ENCODE assay signal across 8 cellular contexts in the genomic region with DNA sequence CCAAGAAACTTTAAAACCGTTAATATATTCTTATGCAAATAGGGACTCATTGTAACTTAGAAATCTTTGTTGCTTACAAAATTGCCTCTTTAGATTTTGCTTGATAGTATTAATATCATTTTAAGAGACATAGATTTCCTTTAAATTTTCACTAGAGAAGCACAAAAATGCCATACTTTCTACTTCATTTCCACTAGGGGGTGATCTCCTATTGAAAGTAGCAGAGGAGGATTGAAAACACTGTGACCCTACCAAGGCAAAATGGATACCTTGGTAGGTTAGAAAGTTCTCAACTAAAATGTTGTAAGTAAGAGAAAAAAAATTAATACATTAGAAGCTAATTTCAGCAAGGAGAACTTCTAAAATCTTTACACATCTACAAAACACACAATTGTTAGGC.
DNase-seq lines count a peak whose midpoint lies in the region; ATAC-seq and TF ChIP-seq lines count a peak whose summit lies in the region.

No MANE protein-coding gene starts in this region.

- DNase-seq in COLO829 (ENCODE audit: low spot score): peak; percentile 4
- DNase-seq in SKM-1 (lab: John Stamatoyannopoulos, UW; ENCODE audit: unreplicated experiment): peak; percentile 41
- DNase-seq in glutamatergic neuron: no peak
- no peak for DNase-seq in stimulated activated naive CD4-positive, alpha-beta T cell treated with Interleukin-2 at 50 U/mL for 16 hours (lab: John Stamatoyannopoulos, UW)
- DNase-seq in NK-92 (lab: John Stamatoyannopoulos, UW; ENCODE audit: unreplicated experiment): no peak
- DNase-seq in stimulated activated CD8-positive, alpha-beta memory T cell treated with anti-CD3 and anti-CD28 coated beads, Interleukin-4, amount 100 ng/mL, for 48 hours: no peak

- peaks cover 2% of the 10 kb centered on the region for H3K9me3 Mint-ChIP-seq in glutamatergic neuron (ENCODE audit: unreplicated experiment)

- H3K27ac Mint-ChIP-seq in glutamatergic neuron (ENCODE audit: unreplicated experiment): no peak overlapping the region

- no peak overlapping the region for H3K4me3 Mint-ChIP-seq in glutamatergic neuron (ENCODE audit: unreplicated experiment)

- no peaks in the 10 kb centered on the region for H3K36me3 Mint-ChIP-seq in glutamatergic neuron (ENCODE audit: unreplicated experiment)

- ATAC-seq in GM19023 (IDR thresholded peaks at IDR 0.05; ENCODE audit: unreplicated experiment) (peak; percentile 64), HG03432 (IDR thresholded peaks at IDR 0.05; ENCODE audit: unreplicated experiment) (peak; percentile 55)

- no peaks in the 10 kb centered on the region for H3K27me3 Mint-ChIP-seq in glutamatergic neuron (ENCODE audit: unreplicated experiment)

- peak; percentile 67 for TF ChIP-seq CTCF in glutamatergic neuron (IDR thresholded peaks at IDR 0.05; ENCODE audit: partially characterized antibody, unreplicated experiment)

- H3K4me1 Mint-ChIP-seq in glutamatergic neuron (ENCODE audit: low read depth, unreplicated experiment): peaks cover 4% of the 10 kb centered on the region

Comparison
In these comparisons a context has a peak if more than half of its experiments do, and no peak if none do; other contexts are left out.
1. DNase-seq: peak in COLO829 (single experiment) and SKM-1 (single experiment); none in glutamatergic neuron (single experiment), stimulated activated naive CD4-positive, alpha-beta T cell treated with Interleukin-2 at 50 U/mL for 16 hours (single experiment), NK-92 (single experiment) and stimulated activated CD8-positive, alpha-beta memory T cell treated with anti-CD3 and anti-CD28 coated beads, Interleukin-4, amount 100 ng/mL, for 48 hours (single experiment).